ENCODE assay signal across 8 cellular contexts in the genomic region with DNA sequence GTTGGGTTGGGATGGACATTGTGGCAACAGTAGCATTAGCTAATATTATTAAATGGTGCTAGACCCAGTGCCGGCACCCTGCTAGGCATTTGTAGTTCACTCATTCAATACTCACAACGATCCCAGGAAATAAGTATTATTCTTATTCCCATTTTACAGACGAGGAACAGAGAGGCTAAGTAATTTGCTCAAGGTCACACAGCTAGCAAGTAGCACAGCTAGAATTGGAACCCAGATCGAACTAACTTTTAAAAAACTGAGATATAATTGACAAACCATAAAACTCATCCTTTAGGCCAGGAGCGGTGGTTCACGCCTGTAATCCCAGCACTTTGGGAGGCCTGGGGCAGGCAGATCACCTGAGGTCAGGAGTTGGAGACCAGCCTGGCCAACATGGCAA.
"Had no signal": no experiment of that assay in that cellular context is flagged by ENCODE, and none has a peak within 500 bp of the region (broad histone marks: within the 10 kb centered on the region; RNA-seq: fewer than 3 reads in every experiment).

No MANE protein-coding gene starts in this region.

- H3K4me2 ChIP-seq: KMS-11 had no signal

- H2AFZ ChIP-seq: GM23248 had no signal

- ATAC-seq: HCT116 had no signal

- H3K4me1 ChIP-seq: HAP-1 had no signal

- H3K27ac ChIP-seq: GM23248, KMS-11 had no signal

- H3K9ac ChIP-seq: GM23248, KMS-11 had no signal

- DNase-seq: GM23248, GOT3, H7, IMR-90, KBM-7 had no signal

- H3K4me3 ChIP-seq: GM23248, HAP-1 had no signal
